In genomic region chr3:65284971-65285370, GRCh38 we compare ENCODE assay signal across 23 cellular contexts.
"Had no signal": no experiment of that assay in that cellular context is flagged by ENCODE, and none has a peak within 500 bp of the region (broad histone marks: within the 10 kb centered on the region; RNA-seq: fewer than 3 reads in every experiment).

No MANE protein-coding gene starts in this region.

- ATAC-seq: activated T-cell treated with anti-CD3 and anti-CD28 coated beads, Interleukin-2, amount 50 U/mL, for 4 hours; body of pancreas; left lobe of liver; mucosa of descending colon; naive thymus-derived CD4-positive, alpha-beta T cell; stimulated activated naive B cell treated with anti-CD40 and anti-IgM and Interleukin-4, amounts not matched to agents 10 μg/mL and 1 μg/mL and 100 μg/mL, for 72 hours; WTC11 had no signal

- H3K36me3 ChIP-seq: adrenal gland, esophagus squamous epithelium, tibial nerve, uterus had no signal

- H3K27ac ChIP-seq: adrenal gland, body of pancreas, esophagus squamous epithelium, tibial nerve, uterus had no signal

- H3K9me3 ChIP-seq: adrenal gland, body of pancreas, esophagus squamous epithelium, mucosa of descending colon, tibial nerve, uterus had no signal

- H3K27me3 ChIP-seq: adrenal gland, body of pancreas, tibial nerve, uterus had no signal

- H3K4me1 ChIP-seq: adrenal gland, body of pancreas, esophagus squamous epithelium, uterus had no signal

- H3K4me3 ChIP-seq: adrenal gland, body of pancreas, esophagus squamous epithelium, mucosa of descending colon, tibial nerve, uterus had no signal

- DNase-seq: activated CD4-positive, alpha-beta memory T cell treated with anti-CD3 and anti-CD28 coated beads, Interleukin-2, amount 10 ng/mL, durations not matched to agents 7 days and 5 days; activated CD4-positive, alpha-beta T cell treated with anti-CD3 and anti-CD28 coated beads for 4 hours; activated effector memory CD4-positive, alpha-beta T cell treated with Interleukin-2 at 50 U/mL for 16 hours; activated naive CD4-positive, alpha-beta T cell treated with anti-CD3 and anti-CD28 coated beads, Interleukin-2, amount 50 U/mL, for 16 hours; activated T-cell treated with anti-CD3 and anti-CD28 coated beads, Interleukin-2, amount 50 U/mL, for 4 hours; adrenal gland; body of pancreas; caudate nucleus; cortex of kidney; effector CD4-positive, alpha-beta T cell; esophagus squamous epithelium; head of caudate nucleus; mammary epithelial cell; mucosa of descending colon; naive thymus-derived CD4-positive, alpha-beta T cell; stimulated activated CD4-positive, alpha-beta T cell treated with anti-CD3 and anti-CD28 coated beads, Interleukin-4, amount 100 ng/mL, for 1 hour; stimulated activated naive B cell treated with anti-CD40 and anti-IgM and Interleukin-4, amounts not matched to agents 10 μg/mL and 1 μg/mL and 100 μg/mL, for 72 hours; uterus had no signal

- FAIRE-seq: endothelial cell of umbilical vein, frontal cortex had no signal
